29 cellular contexts compared by ENCODE assay signal in genomic region chr13:29760561-29760960, GRCh38.
"Had no signal": no experiment of that assay in that cellular context is flagged by ENCODE, and none has a peak within 500 bp of the region (broad histone marks: within the 10 kb centered on the region; RNA-seq: fewer than 3 reads in every experiment).

No MANE protein-coding gene starts in this region.

- H3K4me3 ChIP-seq: adrenal gland had no signal

- H3K4me1 ChIP-seq: adrenal gland had no signal

- H3K27me3 ChIP-seq: adrenal gland had no signal

- ATAC-seq: activated CD4-positive, alpha-beta T cell treated with anti-CD3 and anti-CD28 coated beads for 36 hours; activated CD4-positive, CD25-positive, alpha-beta regulatory T cell treated with anti-CD3 and anti-CD28 coated beads, Interleukin-2, amount 50 U/mL, for 24 hours; activated CD8-positive, alpha-beta T cell treated with anti-CD3 and anti-CD28 coated beads, Interleukin-2, amount 10 ng/mL, durations not matched to agents 7 days and 5 days; activated naive CD4-positive, alpha-beta T cell treated with anti-CD3 and anti-CD28 coated beads, Interleukin-2, amount 50 U/mL, for 72 hours; WTC11 had no signal

- H3K4me3 Mint-ChIP-seq: activated CD4-positive, alpha-beta T cell treated with anti-CD3 and anti-CD28 coated beads for 36 hours; activated CD4-positive, alpha-beta T cell treated with anti-CD3 and anti-CD28 coated beads, Interleukin-2, amount 10 ng/mL, durations not matched to agents 7 days and 5 days; activated CD8-positive, alpha-beta T cell treated with anti-CD3 and anti-CD28 coated beads, Interleukin-2, amount 10 ng/mL, durations not matched to agents 7 days and 5 days; activated naive CD4-positive, alpha-beta T cell treated with anti-CD3 and anti-CD28 coated beads for 36 hours; activated T-cell treated with anti-CD3 and anti-CD28 coated beads, Interleukin-2, amount 50 U/mL, for 24 hours; brain; WTC11 had no signal

- H3K27me3 Mint-ChIP-seq: activated CD4-positive, alpha-beta T cell treated with anti-CD3 and anti-CD28 coated beads for 36 hours; activated CD4-positive, alpha-beta T cell treated with anti-CD3 and anti-CD28 coated beads, Interleukin-2, amount 10 ng/mL, durations not matched to agents 7 days and 5 days; activated T-cell treated with anti-CD3 and anti-CD28 coated beads, Interleukin-2, amount 50 U/mL, for 24 hours; brain had no signal

- H3K9me3 ChIP-seq: adrenal gland had no signal

- H3K27ac Mint-ChIP-seq: activated CD4-positive, alpha-beta T cell treated with anti-CD3 and anti-CD28 coated beads for 36 hours; activated CD4-positive, alpha-beta T cell treated with anti-CD3 and anti-CD28 coated beads, Interleukin-2, amount 10 ng/mL, durations not matched to agents 7 days and 5 days; activated CD8-positive, alpha-beta T cell treated with anti-CD3 and anti-CD28 coated beads, Interleukin-2, amount 10 ng/mL, durations not matched to agents 7 days and 5 days; activated naive CD4-positive, alpha-beta T cell treated with anti-CD3 and anti-CD28 coated beads for 36 hours; activated naive CD4-positive, alpha-beta T cell treated with anti-CD3 and anti-CD28 coated beads, Interleukin-2, amount 50 U/mL, for 72 hours; activated T-cell treated with anti-CD3 and anti-CD28 coated beads, Interleukin-2, amount 50 U/mL, for 24 hours; activated T-helper 2 cell treated with anti-CD3 and anti-CD28 coated beads, Interferon-gamma antibody, Interleukin-2, Interleukin-4, amounts not matched to agents 10 μg/mL and 5 μg/mL and 100 μg/mL, durations not matched to agents 14 hours and 24 hours and 36 hours; brain; WTC11 had no signal

- H3K4me1 Mint-ChIP-seq: WTC11 had no signal

- H3K27ac ChIP-seq: adrenal gland had no signal

- H3K36me3 ChIP-seq: adrenal gland had no signal

- DNase-seq: activated CD4-positive, alpha-beta T cell treated with anti-CD3 and anti-CD28 coated beads for 36 hours; activated CD4-positive, alpha-beta T cell treated with anti-CD3 and anti-CD28 coated beads, Interleukin-2, amount 10 ng/mL, durations not matched to agents 7 days and 5 days; activated CD4-positive, alpha-beta T cell treated with anti-CD3 and anti-CD28 coated beads, Interleukin-2, amount 50 U/mL, for 48 hours; activated CD8-positive, alpha-beta T cell treated with anti-CD3 and anti-CD28 coated beads, Interleukin-2, amount 10 ng/mL, durations not matched to agents 7 days and 5 days; activated gamma-delta T cell; activated naive CD4-positive, alpha-beta T cell treated with anti-CD3 and anti-CD28 coated beads for 36 hours; activated T-cell treated with anti-CD3 and anti-CD28 coated beads, Interleukin-2, amount 50 U/mL, for 24 hours; adrenal gland; central memory CD4-positive, alpha-beta T cell; Kasumi-1; NCI-H1092 treated with DMSO at 0.1 percent for 48 hours; NCI-H1417; NCI-H146; NCI-H187; NCI-H2029 treated with DMSO at 0.1 percent for 48 hours; NCI-H2107; NCI-H2171; NCI-H510A; NCI-H748 treated with DMSO at 0.1 percent for 48 hours; OCI-M1; Right ventricle myocardium superior; SW 1271; T-helper 1 cell; T1000 had no signal

- H3K36me3 Mint-ChIP-seq: WTC11 had no signal
